Comparison of ENCODE assay signal across 8 cellular contexts in the genomic region with DNA sequence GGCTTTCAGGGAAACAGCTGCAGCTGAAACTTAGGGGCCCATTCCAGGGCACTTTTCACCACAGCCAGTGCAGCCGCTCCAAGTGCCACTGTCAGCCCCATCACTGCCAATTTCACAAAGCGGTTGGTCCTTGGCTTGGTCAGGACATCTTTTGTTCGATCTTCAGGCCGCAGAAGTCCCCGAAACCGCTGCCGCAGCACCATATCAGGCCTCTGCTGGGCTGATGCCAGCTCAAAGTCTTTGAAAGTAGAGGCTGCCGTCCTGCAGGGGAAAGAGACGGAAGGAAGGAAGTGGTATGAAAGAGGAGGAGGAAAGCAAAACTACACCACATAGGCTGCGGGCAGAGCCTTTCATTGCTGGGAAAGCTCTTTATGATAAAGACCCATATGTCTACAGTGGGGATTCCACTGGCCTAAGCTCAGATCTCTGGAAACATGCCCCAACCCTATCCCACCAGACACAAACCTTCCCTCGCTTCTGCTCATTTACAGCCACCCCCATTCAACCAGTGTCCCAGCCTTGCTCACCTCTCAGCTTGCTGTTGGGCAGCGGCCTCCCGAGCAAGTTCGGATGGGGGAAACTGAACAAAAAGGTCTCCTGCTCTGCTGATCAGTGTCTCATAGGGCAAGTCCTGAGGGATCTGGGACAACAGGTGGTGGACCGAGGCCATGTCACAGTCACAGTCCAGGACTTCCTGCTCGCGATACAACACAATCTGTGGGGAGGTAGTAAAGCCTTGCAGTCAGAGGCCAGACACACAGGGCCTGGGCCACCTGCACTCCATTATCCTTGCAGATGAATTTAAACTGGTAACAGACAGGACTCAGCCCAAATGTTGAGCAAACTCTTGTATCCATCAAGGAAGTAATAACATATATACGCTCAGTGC. TPM values are rescaled to one million over a fixed set of nuclear protein-coding genes. Genes with fewer than 3 reads are reported as not detected.
DNase-seq lines count a peak whose midpoint lies in the region; ATAC-seq and TF ChIP-seq lines count a peak whose summit lies in the region.

No MANE protein-coding gene starts in this region.

- H3K27ac Mint-ChIP-seq in Caco-2 (ENCODE audit: unreplicated experiment): no peak overlapping the region

- H3K27me3 ChIP-seq in gastroesophageal sphincter (no peaks in the 10 kb centered on the region), Caco-2 (replicated peaks; ENCODE audit: control insufficient read depth, insufficient read depth, low read length) (no peaks in the 10 kb centered on the region)

- intact Hi-C loops in Caco-2 (cut with micrococcal nuclease; ENCODE audit: unreplicated experiment): no loop called here

- POLR2A ChIA-PET in Caco-2 (lab: Charles Lee): no interaction called here

- no peaks in the 10 kb centered on the region for H3K9me3 ChIP-seq in gastroesophageal sphincter
- H3K9me3 ChIP-seq in Caco-2: no peaks in the 10 kb centered on the region

- no peaks in the 10 kb centered on the region for H3K9me3 Mint-ChIP-seq in Caco-2 (ENCODE audit: unreplicated experiment)

- H3K36me3 Mint-ChIP-seq in Caco-2 (ENCODE audit: insufficient read depth, unreplicated experiment): peaks cover 90% of the 10 kb centered on the region

- H3K36me3 ChIP-seq in gastroesophageal sphincter (peaks cover 0 to 100% of the 10 kb centered on the region in 2 donors), Caco-2 (ENCODE audit: control insufficient read depth, insufficient read depth, low read length) (peaks cover 12% of the 10 kb centered on the region)

- H3K27me3 Mint-ChIP-seq in Caco-2 (ENCODE audit: insufficient read depth, unreplicated experiment): no peaks in the 10 kb centered on the region

- 56 to 67% methylated on average over 3 to 7 of the region's 18 CpGs for WGBS in gastroesophageal sphincter (ENCODE audit: low coverage in 1 of 2), 2 donors

- TF ChIP-seq CTCF in gastroesophageal sphincter (IDR thresholded peaks at IDR 0.05): no peak
- no peak for TF ChIP-seq CTCF in Caco-2 (IDR thresholded peaks at IDR 0.05; ENCODE audit: insufficient read depth in 1 of 2, low read depth in 1 of 2, low read length in 1 of 2, severe bottlenecking in 1 of 2, unreplicated experiment in 1 of 2)

- H3K27ac ChIP-seq in gastroesophageal sphincter: no peak overlapping the region

- ATAC-seq in gastroesophageal sphincter: peak; percentile 7

- H3K4me1 Mint-ChIP-seq in Caco-2 (ENCODE audit: low read depth, unreplicated experiment): no peaks in the 10 kb centered on the region

- H3K4me1 ChIP-seq in gastroesophageal sphincter (peaks cover 0 to 12% (median 0%) of the 10 kb centered on the region in 3 donors), Caco-2 (no peaks in the 10 kb centered on the region)

- no peak for TF ChIP-seq EP300 in gastroesophageal sphincter (IDR thresholded peaks at IDR 0.05)

- DNase-seq in KBM-7 (peak; percentile 87), mucosa of gallbladder (ENCODE audit: low spot score) (no peak), Caco-2 (no peak), dedifferentiated amniotic fluid mesenchymal stem cell (ENCODE audit: extremely low spot score) (no peak), Ammon's horn (ENCODE audit: low spot score) (no peak)
- DNase-seq in activated CD4-positive, alpha-beta T cell treated with anti-CD3 and anti-CD28 coated beads, Interleukin-2, amount 50 U/mL, for 4 hours: peak; percentile 36 to 43
- peak; percentile 22 for DNase-seq in stimulated activated CD8-positive, alpha-beta memory T cell treated with anti-CD3 and anti-CD28 coated beads, Interleukin-7, amount 100 ng/mL, for 24 hours (ENCODE audit: low read depth)

- CTCF ChIA-PET in Caco-2 (lab: Charles Lee): interaction anchor here (0.5 kb wide), 1 partner anchor 25 kb away, joined by 4 read pairs; no protein-coding TSS in a partner anchor

- H3K4me3 ChIP-seq in gastroesophageal sphincter (no peak overlapping the region), Caco-2 (ENCODE audit: low read depth, low read length) (no peak overlapping the region)

- H3K4me3 Mint-ChIP-seq in Caco-2 (ENCODE audit: unreplicated experiment): no peak overlapping the region

- no peak for TF ChIP-seq POLR2A in gastroesophageal sphincter (IDR thresholded peaks at IDR 0.05)

- in situ Hi-C loops in KBM-7 (cut with MboI; ENCODE audit: low pct_unique_long_range_greater_than_20kb, low sequenced_read_pairs): no loop called here

- BruUV-seq in Caco-2 (replicated peaks; lab: Mats Ljungman, UMichigan): no TSS peak

RNA-seq across cellular contexts. Expression of a gene that starts 23.5 kb away (rescaled TPM):
- total RNA-seq in gastroesophageal sphincter (10 to 100 TPM; 39.6 to 51.2 (median 39.9) TPM), mucosa of gallbladder (36.9 TPM), Caco-2 (2022) (30.0 and 35.8 TPM in 2 replicates)

RNA-seq across cellular contexts. Expression of a gene that starts 30.7 kb away (rescaled TPM):
- total RNA-seq in gastroesophageal sphincter: 100 to 1,000 TPM in 1 of 4 donors, 10 to 100 TPM in 3; 50.9 to 111 (median 82.1) TPM
- total RNA-seq in mucosa of gallbladder: 133 TPM
- total RNA-seq in Caco-2 (2022): 103 and 111 TPM in 2 replicates

RNA-seq across cellular contexts. Expression of a gene that starts 58.3 kb away (rescaled TPM):
- total RNA-seq in gastroesophageal sphincter (1 to 10 TPM in 3 of 4 donors, under 1 TPM in 1; 0.31 to 5.6 (median 3.9) TPM), mucosa of gallbladder (13.6 TPM), Caco-2 (2022) (113 and 132 TPM in 2 replicates)

Comparison
In these comparisons a context has a peak if more than half of its experiments do, and no peak if none do; other contexts are left out.
1. DNase-seq: peak in KBM-7 (single experiment), activated CD4-positive, alpha-beta T cell treated with anti-CD3 and anti-CD28 coated beads, Interleukin-2, amount 50 U/mL, for 4 hours (2 of 2) and stimulated activated CD8-positive, alpha-beta memory T cell treated with anti-CD3 and anti-CD28 coated beads, Interleukin-7, amount 100 ng/mL, for 24 hours (single experiment); none in mucosa of gallbladder (single experiment), Caco-2 (0 of 2), dedifferentiated amniotic fluid mesenchymal stem cell (single experiment) and Ammon's horn (single experiment).